In the genomic region with DNA sequence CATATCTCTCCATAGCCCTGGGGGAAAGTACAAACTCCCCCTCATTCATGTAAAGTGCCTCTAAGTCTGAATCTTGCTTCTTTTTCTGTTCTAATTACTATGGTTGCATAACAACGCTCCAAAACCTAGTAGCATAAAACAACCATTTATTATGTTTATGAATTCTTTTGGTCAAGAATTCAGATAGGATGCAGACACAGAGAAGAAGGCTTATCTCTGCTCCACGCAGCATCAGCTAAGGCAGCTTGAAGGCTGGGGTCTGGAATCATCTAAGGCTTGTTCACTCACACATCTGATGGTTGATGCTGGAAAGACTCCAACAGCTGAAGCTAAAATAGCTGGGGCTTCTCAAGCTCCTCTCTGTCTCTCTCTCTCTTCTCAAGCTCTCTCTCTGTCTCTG, we compare ENCODE assay signal across 30 cellular contexts.
"Had no signal": no experiment of that assay in that cellular context is flagged by ENCODE, and none has a peak within 500 bp of the region (broad histone marks: within the 10 kb centered on the region; RNA-seq: fewer than 3 reads in every experiment).

No MANE protein-coding gene starts in this region.

- H3K9me3 ChIP-seq: SJCRH30 had no signal

- H3K27me3 ChIP-seq: cardiac muscle cell, SJCRH30 had no signal

- H3K36me3 Mint-ChIP-seq: activated CD8-positive, alpha-beta memory T cell treated with anti-CD3 and anti-CD28 coated beads, Interleukin-2, amount 10 ng/mL, durations not matched to agents 7 days and 5 days; activated naive CD4-positive, alpha-beta T cell treated with anti-CD3 and anti-CD28 coated beads, Interleukin-2, amount 10 ng/mL, durations not matched to agents 7 days and 5 days; activated naive CD8-positive, alpha-beta T cell had no signal

- ATAC-seq: activated CD8-positive, alpha-beta memory T cell treated with anti-CD3 and anti-CD28 coated beads, Interleukin-2, amount 10 ng/mL, durations not matched to agents 7 days and 5 days; activated naive CD8-positive, alpha-beta T cell treated with anti-CD3 and anti-CD28 coated beads, Interleukin-2, amount 50 U/mL, for 24 hours; K562; Panc1 had no signal

- H3K9me3 Mint-ChIP-seq: activated CD4-positive, alpha-beta memory T cell treated with anti-CD3 and anti-CD28 coated beads, Interleukin-2, amount 10 ng/mL, durations not matched to agents 7 days and 5 days had no signal

- H3K27ac Mint-ChIP-seq: activated CD4-positive, alpha-beta memory T cell treated with anti-CD3 and anti-CD28 coated beads, Interleukin-2, amount 10 ng/mL, durations not matched to agents 7 days and 5 days; activated CD8-positive, alpha-beta memory T cell treated with anti-CD3 and anti-CD28 coated beads, Interleukin-2, amount 10 ng/mL, durations not matched to agents 7 days and 5 days; activated naive CD4-positive, alpha-beta T cell treated with anti-CD3 and anti-CD28 coated beads, Interleukin-2, amount 10 ng/mL, durations not matched to agents 7 days and 5 days; activated naive CD8-positive, alpha-beta T cell; activated naive CD8-positive, alpha-beta T cell treated with anti-CD3 and anti-CD28 coated beads, Interleukin-2, amount 50 U/mL, for 24 hours had no signal

- H3K4me1 ChIP-seq: SJCRH30 had no signal

- H3K4me1 Mint-ChIP-seq: activated CD4-positive, alpha-beta memory T cell treated with anti-CD3 and anti-CD28 coated beads, Interleukin-2, amount 10 ng/mL, durations not matched to agents 7 days and 5 days; activated CD8-positive, alpha-beta memory T cell treated with anti-CD3 and anti-CD28 coated beads, Interleukin-2, amount 10 ng/mL, durations not matched to agents 7 days and 5 days; activated naive CD4-positive, alpha-beta T cell treated with anti-CD3 and anti-CD28 coated beads, Interleukin-2, amount 10 ng/mL, durations not matched to agents 7 days and 5 days; activated naive CD8-positive, alpha-beta T cell treated with anti-CD3 and anti-CD28 coated beads, Interleukin-2, amount 50 U/mL, for 24 hours had no signal

- H3K36me3 ChIP-seq: cardiac muscle cell, SJCRH30, WERI-Rb-1 had no signal

- H3K4me3 ChIP-seq: cardiac muscle cell, K562, SJCRH30, SK-N-MC had no signal

- H3K4me3 Mint-ChIP-seq: activated CD4-positive, alpha-beta memory T cell treated with anti-CD3 and anti-CD28 coated beads, Interleukin-2, amount 10 ng/mL, durations not matched to agents 7 days and 5 days; activated CD8-positive, alpha-beta memory T cell treated with anti-CD3 and anti-CD28 coated beads, Interleukin-2, amount 10 ng/mL, durations not matched to agents 7 days and 5 days; activated naive CD4-positive, alpha-beta T cell treated with anti-CD3 and anti-CD28 coated beads, Interleukin-2, amount 10 ng/mL, durations not matched to agents 7 days and 5 days; activated naive CD8-positive, alpha-beta T cell; activated naive CD8-positive, alpha-beta T cell treated with anti-CD3 and anti-CD28 coated beads, Interleukin-2, amount 50 U/mL, for 24 hours had no signal

- H3K27ac ChIP-seq: cardiac muscle cell, SJCRH30, SK-N-MC, WERI-Rb-1 had no signal

- H3K27me3 Mint-ChIP-seq: activated naive CD4-positive, alpha-beta T cell treated with anti-CD3 and anti-CD28 coated beads, Interleukin-2, amount 10 ng/mL, durations not matched to agents 7 days and 5 days; activated naive CD8-positive, alpha-beta T cell; activated naive CD8-positive, alpha-beta T cell treated with anti-CD3 and anti-CD28 coated beads, Interleukin-2, amount 50 U/mL, for 24 hours had no signal

- DNase-seq: activated CD4-positive, alpha-beta memory T cell treated with anti-CD3 and anti-CD28 coated beads, Interleukin-2, amount 10 ng/mL, durations not matched to agents 7 days and 5 days; activated CD4-positive, alpha-beta T cell treated with anti-CD3 and anti-CD28 coated beads for 1 hour; activated CD4-positive, alpha-beta T cell treated with anti-CD3 and anti-CD28 coated beads for 48 hours; activated CD4-positive, CD25-positive, alpha-beta regulatory T cell; activated CD8-positive, alpha-beta memory T cell treated with anti-CD3 and anti-CD28 coated beads for 24 hours; activated CD8-positive, alpha-beta memory T cell treated with anti-CD3 and anti-CD28 coated beads, Interleukin-2, amount 10 ng/mL, durations not matched to agents 7 days and 5 days; activated CD8-positive, alpha-beta memory T cell treated with anti-CD3 and anti-CD28 coated beads, Interleukin-2, amount 50 U/mL, for 48 hours; activated effector memory CD4-positive, alpha-beta T cell treated with Interleukin-2 at 50 U/mL for 16 hours; activated naive CD4-positive, alpha-beta T cell treated with anti-CD3 and anti-CD28 coated beads, Interleukin-2, amount 10 ng/mL, durations not matched to agents 7 days and 5 days; activated naive CD8-positive, alpha-beta T cell treated with anti-CD3 and anti-CD28 coated beads, Interleukin-2, amount 50 U/mL, for 24 hours; activated T-cell treated with anti-CD3 and anti-CD28 coated beads, Interleukin-2, amount 50 U/mL, for 48 hours; amniotic stem cell; aorta; NCI-H1092 treated with DMSO at 0.1 percent for 48 hours; NCI-H1417; NCI-H146; NCI-H187; NCI-H2029 treated with DMSO at 0.1 percent for 48 hours; NCI-H2171 treated with DMSO at 0.1 percent for 48 hours; NCI-H345; NCI-H524 treated with DMSO at 0.1 percent for 48 hours; SHP77; SJCRH30; T1000; WERI-Rb-1 had no signal
